Comparison of ENCODE assay signal across 8 cellular contexts in genomic region chr2:138922973-138923563, GRCh38.
DNase-seq lines count a peak whose midpoint lies in the region; ATAC-seq, FAIRE-seq and TF ChIP-seq lines count a peak whose summit lies in the region.

No MANE protein-coding gene starts in this region.

- H3K9me3 ChIP-seq in BE2C = no peaks in the 10 kb centered on the region

- H3K4me3 ChIP-seq in BE2C (ENCODE audit: low read depth, low read length) = no peak overlapping the region

- H3K27me3 ChIP-seq in BE2C = no peaks in the 10 kb centered on the region

- FAIRE-seq in frontal cortex (lab: Jason Lieb, UNC) = peak; percentile 74

- in situ Hi-C loops in SK-MEL-5 (cut with HindIII; ENCODE audit: low pct_unique_long_range_greater_than_20kb, low sequenced_read_pairs) = no loop called here

- peak; percentile 21; the same call in 1 of the 2 replicates for TF ChIP-seq CTCF in BE2C (IDR thresholded peaks at IDR 0.05; ENCODE audit: low read depth, low read length)

- no peak for ATAC-seq in HG02884 (IDR thresholded peaks at IDR 0.05; ENCODE audit: unreplicated experiment)

- H3K27ac ChIP-seq in caudate nucleus (ENCODE audit: low read depth, low read length) = no peak overlapping the region

- DNase-seq in BE2C (no peak), HS-27A (ENCODE audit: low read depth) (peak; percentile 30), SK-MEL-5 (ENCODE audit: low read depth, low spot score) (peak; percentile 36), frontal cortex (ENCODE audit: low spot score in 2 of 2) (no peak), occipital lobe (lab: John Stamatoyannopoulos, UW) (no peak), caudate nucleus (lab: John Stamatoyannopoulos, UW) (no peak)
- DNase-seq in activated CD4-positive, CD25-positive, alpha-beta regulatory T cell (lab: John Stamatoyannopoulos, UW) = no peak

- H3K4me1 ChIP-seq in BE2C = no peaks in the 10 kb centered on the region

- no peaks in the 10 kb centered on the region for H3K36me3 ChIP-seq in BE2C

Comparison
In these comparisons a context has a peak if more than half of its experiments do, and no peak if none do; other contexts are left out.
1. DNase-seq: peak in HS-27A (single experiment) and SK-MEL-5 (single experiment); none in BE2C (single experiment), frontal cortex (0 of 2), occipital lobe (single experiment), activated CD4-positive, CD25-positive, alpha-beta regulatory T cell (0 of 4) and caudate nucleus (0 of 61).